Comparison of ENCODE assay signal across 19 cellular contexts in genomic region chr5:139588962-139589361, GRCh38. TPM values are rescaled to one million over a fixed set of nuclear protein-coding genes. Genes with fewer than 3 reads are reported as not detected.
DNase-seq lines count a peak whose midpoint lies in the region; ATAC-seq and TF ChIP-seq lines count a peak whose summit lies in the region.
"Had no signal": no experiment of that assay in that cellular context is flagged by ENCODE, and none has a peak within 500 bp of the region (broad histone marks: within the 10 kb centered on the region; RNA-seq: fewer than 3 reads in every experiment).

No MANE protein-coding gene starts in this region.

- H4K20me1 ChIP-seq in IMR-90 (ENCODE audit: insufficient read depth, low read length) = peaks cover 40% of the 10 kb centered on the region

- no peak overlapping the region for H2BK20ac ChIP-seq in IMR-90 (ENCODE audit: low read depth, low read length)

- H3K4me2 ChIP-seq in IMR-90 (ENCODE audit: low read depth, low read length) (no peak overlapping the region), trophoblast cell (ENCODE audit: low read length) (no peak overlapping the region)

- no peak overlapping the region for H3K4me3 Mint-ChIP-seq in effector memory CD8-positive, alpha-beta T cell
- H3K4me3 Mint-ChIP-seq: activated T-cell treated with anti-CD3 and anti-CD28 coated beads, Interleukin-2, amount 50 U/mL, for 72 hours had no signal

- peaks cover 11% of the 10 kb centered on the region for H3K36me3 ChIP-seq in IMR-90 (ENCODE audit: control insufficient read depth, insufficient read depth, low read length)
- H3K36me3 ChIP-seq in trophoblast cell (ENCODE audit: control insufficient read depth in 1 of 2, insufficient read depth in 2 of 2, low read length in 2 of 2) = peaks cover 13 to 16% of the 10 kb centered on the region in 2 experiments
- H3K36me3 ChIP-seq in testis (ENCODE audit: low read depth, missing control alignments) = no peaks in the 10 kb centered on the region
- no peaks in the 10 kb centered on the region for H3K36me3 ChIP-seq in uterus
- H3K36me3 ChIP-seq: sigmoid colon had no signal

- H2AK9ac ChIP-seq in IMR-90 (replicated peaks; ENCODE audit: low read depth, low read length, poor library complexity) = no peak overlapping the region

- intact Hi-C loops in IMR-90 (cut with micrococcal nuclease) (no loop called here), testis (cut with DNase I; ENCODE audit: low total_unique reads) (no loop called here), uterus (cut with DNase I; ENCODE audit: low total_unique reads) (no loop called here)

- H4K91ac ChIP-seq in IMR-90 (ENCODE audit: insufficient read depth, low read depth, low read length) (peak overlapping the region; percentile 23; the same call in 1 of the 2 replicates), trophoblast cell (ENCODE audit: low read depth, low read length) (no peak overlapping the region)

- H3K27me3 Mint-ChIP-seq in effector memory CD8-positive, alpha-beta T cell = no peaks in the 10 kb centered on the region

- ATAC-seq in IMR-90 (ENCODE audit: low read depth) = no peak; the same call in 1 of the 2 replicates
- ATAC-seq in effector memory CD8-positive, alpha-beta T cell (replicated peaks) = no peak
- ATAC-seq: activated T-cell treated with anti-CD3 and anti-CD28 coated beads, Interleukin-2, amount 50 U/mL, for 72 hours; gastroesophageal sphincter; left colon had no signal

- BruUV-seq in IMR-90 (replicated peaks; lab: Mats Ljungman, UMichigan) = no TSS peak

- peaks cover 37% of the 10 kb centered on the region for H3K36me3 Mint-ChIP-seq in effector memory CD8-positive, alpha-beta T cell (ENCODE audit: insufficient read depth)

- H3K9ac ChIP-seq in IMR-90 (ENCODE audit: low read depth, low read length) = no peak overlapping the region
- H3K9ac ChIP-seq in trophoblast cell (ENCODE audit: low read length) = no peak overlapping the region

- H2BK5ac ChIP-seq in IMR-90 (ENCODE audit: low read depth, low read length, poor library complexity, severe bottlenecking) = no peak overlapping the region
- H2BK5ac ChIP-seq in trophoblast cell (ENCODE audit: low read depth, low read length, poor library complexity) = no peak overlapping the region

- H3K4me1 Mint-ChIP-seq in effector memory CD8-positive, alpha-beta T cell (ENCODE audit: low read depth in 2 of 2) = peaks cover 38 to 54% of the 10 kb centered on the region in 2 donors

- no peak overlapping the region for H2AFZ ChIP-seq in IMR-90 (replicated peaks; ENCODE audit: low read length, poor library complexity)
- H2AFZ ChIP-seq in trophoblast cell (ENCODE audit: insufficient read depth, low read length, poor library complexity) = no peak overlapping the region

- no peak overlapping the region for H3K56ac ChIP-seq in IMR-90 (ENCODE audit: extremely low read depth, insufficient read depth, low read length)

- 94% methylated on average over 3 of the region's 6 CpGs; no CpG with 5 or more reads in 1 of the 2 experiments for WGBS in IMR-90 (ENCODE audit: extremely low coverage in 2 of 2, insufficient read length in 1 of 2), 2 experiments
- WGBS in trophoblast cell (ENCODE audit: extremely low coverage, insufficient coverage, insufficient read length) = no CpG with 5 or more reads among the region's 6 CpGs
- 81 to 90% methylated on average over 6 of the region's 6 CpGs for WGBS in testis, 2 donors

- no peak overlapping the region for H4K12ac ChIP-seq in trophoblast cell (ENCODE audit: low read depth, low read length)

- H2BK120ac ChIP-seq in IMR-90 (ENCODE audit: low read depth, low read length) (0 out of 2 replicates have a peak overlapping the region, but pooled peaks have one; percentile 8), trophoblast cell (ENCODE audit: insufficient read depth, low read length, poor library complexity) (no peak overlapping the region)

- in situ Hi-C loops in IMR-90 (cut with MboI; ENCODE audit: low sequenced_read_pairs) = no loop called here

- TF ChIP-seq RAD21 in IMR-90 (IDR thresholded peaks at IDR 0.05; ENCODE audit: low read length) = no peak

- POLR2A ChIA-PET in IMR-90 (lab: Charles Lee; ENCODE audit: unreplicated experiment) = no interaction called here

- no peak overlapping the region for H3K27ac ChIP-seq in IMR-90 (ENCODE audit: insufficient read depth, low read length)
- peak overlapping the region; percentile 17 for H3K27ac ChIP-seq in trophoblast cell (ENCODE audit: low read depth, low read length)
- H3K27ac ChIP-seq in testis = no peak overlapping the region
- H3K27ac ChIP-seq in uterus = no peak overlapping the region
- H3K27ac ChIP-seq: 22Rv1, gastroesophageal sphincter, sigmoid colon, SK-N-MC had no signal

- H3K27ac Mint-ChIP-seq in effector memory CD8-positive, alpha-beta T cell = peak overlapping the region; percentile 28 to 79

- H3K4me3 ChIP-seq in IMR-90 (ENCODE audit: insufficient read depth, low read depth, low read length) (no peak overlapping the region), trophoblast cell (ENCODE audit: low read depth, low read length) (no peak overlapping the region), testis (no peak overlapping the region), uterus (no peak overlapping the region)
- H3K4me3 ChIP-seq: gastroesophageal sphincter, sigmoid colon, SK-N-MC had no signal

- TF ChIP-seq CTCF in IMR-90 (conservative IDR thresholded peaks at IDR 0.05; ENCODE audit: low read depth, low read length) (no peak), testis (IDR thresholded peaks at IDR 0.05) (no peak), uterus (IDR thresholded peaks at IDR 0.05) (no peak)

- H3K18ac ChIP-seq in IMR-90 (ENCODE audit: low read depth, low read length) (no peak overlapping the region), trophoblast cell (ENCODE audit: low read length) (no peak overlapping the region)

- H3K9me3 Mint-ChIP-seq in effector memory CD8-positive, alpha-beta T cell = no peaks in the 10 kb centered on the region
- H3K9me3 Mint-ChIP-seq: activated T-cell treated with anti-CD3 and anti-CD28 coated beads, Interleukin-2, amount 50 U/mL, for 72 hours had no signal

- H3K23ac ChIP-seq in IMR-90 (ENCODE audit: low read depth, low read length) (peak overlapping the region; percentile 17; the same call in 1 of the 2 replicates), trophoblast cell (ENCODE audit: low read length) (no peak overlapping the region)

- H2BK15ac ChIP-seq in IMR-90 (ENCODE audit: low read depth, low read length) = no peak overlapping the region

- H3K4ac ChIP-seq in IMR-90 (ENCODE audit: low read depth, low read length) = no peak overlapping the region; the same call in 1 of the 2 replicates
- peak overlapping the region; percentile 93 for H3K4ac ChIP-seq in trophoblast cell (ENCODE audit: low read depth, low read length)

- peaks cover 15% of the 10 kb centered on the region; the same call in 1 of the 2 replicates for H3K9me1 ChIP-seq in IMR-90 (ENCODE audit: insufficient read depth, low read length)

- no peak overlapping the region for H2BK12ac ChIP-seq in trophoblast cell (ENCODE audit: low read length)

- TF ChIP-seq POLR2A in IMR-90 (IDR thresholded peaks at IDR 0.05; ENCODE audit: low read depth, low read length) = no peak
- TF ChIP-seq POLR2A in testis (IDR thresholded peaks at IDR 0.05) = no peak
- no peak for TF ChIP-seq POLR2A in uterus (IDR thresholded peaks at IDR 0.05)

- no peaks in the 10 kb centered on the region for H3K27me3 ChIP-seq in IMR-90 (ENCODE audit: control insufficient read depth, insufficient read depth, low read length)
- no peaks in the 10 kb centered on the region for H3K27me3 ChIP-seq in trophoblast cell (ENCODE audit: insufficient read depth, low read length)
- no peaks in the 10 kb centered on the region for H3K27me3 ChIP-seq in testis
- no peaks in the 10 kb centered on the region for H3K27me3 ChIP-seq in uterus
- H3K27me3 ChIP-seq: gastroesophageal sphincter, sigmoid colon had no signal

- H3K4me1 ChIP-seq in IMR-90 (ENCODE audit: control insufficient read depth, insufficient read depth, low read length) (no peaks in the 10 kb centered on the region; the same call in 1 of the 2 replicates), trophoblast cell (ENCODE audit: control insufficient read depth in 1 of 2, insufficient read depth in 2 of 2, low read length in 2 of 2) (peaks cover 0 to 4% of the 10 kb centered on the region in 2 experiments), testis (no peaks in the 10 kb centered on the region), uterus (no peaks in the 10 kb centered on the region)

- H3K14ac ChIP-seq in IMR-90 (replicated peaks; ENCODE audit: low read depth, low read length) (no peak overlapping the region), trophoblast cell (ENCODE audit: low read length) (no peak overlapping the region)

- H4K5ac ChIP-seq in IMR-90 (ENCODE audit: low read depth, low read length) = no peak overlapping the region

- H3K79me1 ChIP-seq in IMR-90 (ENCODE audit: low read depth in 1 of 2, low read length in 2 of 2) = peaks cover 11 to 65% of the 10 kb centered on the region in 2 experiments; a peak in 3 of 4 replicates
- no peaks in the 10 kb centered on the region for H3K79me1 ChIP-seq in trophoblast cell (ENCODE audit: low read length)

- no peak overlapping the region for H4K8ac ChIP-seq in IMR-90 (ENCODE audit: low read depth in 2 of 2, low read length in 2 of 2)
- no peak overlapping the region for H4K8ac ChIP-seq in trophoblast cell (ENCODE audit: low read depth, low read length)

- DNase-seq in NCI-H82 (lab: John Stamatoyannopoulos, UW) (peak; percentile 54), NCI-H82 treated with DMSO at 0.1 percent for 48 hours (lab: John Stamatoyannopoulos, UW; ENCODE audit: unreplicated experiment) (no peak), IMR-90 (no peak), trophoblast cell (peak in 1 of 2 donors; percentile 12), testis (no peak), uterus (no peak)
- no peak for DNase-seq in effector memory CD8-positive, alpha-beta T cell
- no peak for DNase-seq in stimulated activated CD4-positive, alpha-beta T cell treated with anti-CD3 and anti-CD28 coated beads, Interleukin-4, amount 100 ng/mL, for 4 hours
- DNase-seq: activated T-cell treated with anti-CD3 and anti-CD28 coated beads, Interleukin-2, amount 50 U/mL, for 72 hours; DMS53; left colon; NCI-H1694 treated with DMSO at 0.1 percent for 48 hours; NCI-H2227 treated with DMSO at 0.1 percent for 48 hours; sigmoid colon; stimulated activated CD4-positive, alpha-beta T cell treated with anti-CD3 and anti-CD28 coated beads, Interleukin-1b, Interleukin-23, amount 100 ng/mL, for 48 hours; T-helper 9 cell had no signal

- CTCF ChIA-PET in IMR-90 (lab: Yijun Ruan, JAX) = interaction anchor here (0.7 kb wide), 1 partner anchor 46 kb away, joined by 3 read pairs; no protein-coding TSS in a partner anchor

- dilution Hi-C loops in IMR-90 (cut with HindIII; ENCODE audit: low sequenced_read_pairs, unreplicated experiment) = no loop called here

- H3K79me2 ChIP-seq in trophoblast cell (ENCODE audit: control insufficient read depth, insufficient read depth, low read length, poor library complexity) = peaks cover 19% of the 10 kb centered on the region

- H3K9me3 ChIP-seq in IMR-90 (ENCODE audit: control insufficient read depth, insufficient read depth, low read length) = no peaks in the 10 kb centered on the region
- H3K9me3 ChIP-seq in trophoblast cell (ENCODE audit: insufficient read depth, low read depth, low read length) = no peaks in the 10 kb centered on the region
- no peaks in the 10 kb centered on the region for H3K9me3 ChIP-seq in testis
- no peaks in the 10 kb centered on the region for H3K9me3 ChIP-seq in uterus
- H3K9me3 ChIP-seq: gastroesophageal sphincter, sigmoid colon had no signal

- H2AK5ac ChIP-seq in IMR-90 (ENCODE audit: low read depth, low read length) = 0 out of 2 replicates have a peak overlapping the region, but pooled peaks have one; percentile 7
- H2AK5ac ChIP-seq in trophoblast cell (ENCODE audit: low read length) = no peak overlapping the region

RNA-seq across cellular contexts. Expression of gene UBE2D2, which starts 27.8 kb away (rescaled TPM):
- 35.7 and 56.7 TPM in 2 replicates for total RNA-seq in IMR-90 (2012; rRNA removed)
- polyA plus RNA-seq in IMR-90 (2012; rRNA removed) = 26.9 and 34.4 TPM in 2 replicates
- 17.1 and 36.9 TPM in 2 replicates for polyA plus RNA-seq in IMR-90 (2012; cell fraction: cytosol; rRNA removed)
- 16.3 and 16.8 TPM in 2 replicates for polyA plus RNA-seq in IMR-90 (2012; cell fraction: nucleus; rRNA removed; ENCODE audit: low replicate concordance)
- 113 and 115 TPM in 2 replicates for polyA plus RNA-seq in trophoblast cell (2013)
- 100 to 1,000 TPM; 102 to 116 TPM for total RNA-seq in testis
- polyA plus RNA-seq in testis (ENCODE audit: insufficient read depth, low read depth, low replicate concordance) = 386 TPM
- total RNA-seq in uterus = 100 to 1,000 TPM in 1 of 4 donors, 10 to 100 TPM in 3; 34.1 to 153 (median 76.3) TPM

RNA-seq across cellular contexts. Expression of gene CXXC5, which starts 59.2 kb away (rescaled TPM):
- total RNA-seq in IMR-90 (2012; rRNA removed) = 24.9 and 30.8 TPM in 2 replicates
- polyA plus RNA-seq in IMR-90 (2012; rRNA removed) = 35.7 and 38.8 TPM in 2 replicates
- 34.7 and 72.2 TPM in 2 replicates for polyA plus RNA-seq in IMR-90 (2012; cell fraction: cytosol; rRNA removed)
- polyA plus RNA-seq in IMR-90 (2012; cell fraction: nucleus; rRNA removed; ENCODE audit: low replicate concordance) = 24.5 and 60.8 TPM in 2 replicates
- polyA plus RNA-seq in trophoblast cell (2013) = 101 and 105 TPM in 2 replicates
- total RNA-seq in testis = 10 to 100 TPM; 71.1 to 78.3 TPM
- 94.7 TPM for polyA plus RNA-seq in testis (ENCODE audit: insufficient read depth, low read depth, low replicate concordance)
- total RNA-seq in uterus = 10 to 100 TPM in 3 of 4 donors, 1 to 10 TPM in 1; 3.3 to 51.3 (median 35.0) TPM
